In the genomic region with DNA sequence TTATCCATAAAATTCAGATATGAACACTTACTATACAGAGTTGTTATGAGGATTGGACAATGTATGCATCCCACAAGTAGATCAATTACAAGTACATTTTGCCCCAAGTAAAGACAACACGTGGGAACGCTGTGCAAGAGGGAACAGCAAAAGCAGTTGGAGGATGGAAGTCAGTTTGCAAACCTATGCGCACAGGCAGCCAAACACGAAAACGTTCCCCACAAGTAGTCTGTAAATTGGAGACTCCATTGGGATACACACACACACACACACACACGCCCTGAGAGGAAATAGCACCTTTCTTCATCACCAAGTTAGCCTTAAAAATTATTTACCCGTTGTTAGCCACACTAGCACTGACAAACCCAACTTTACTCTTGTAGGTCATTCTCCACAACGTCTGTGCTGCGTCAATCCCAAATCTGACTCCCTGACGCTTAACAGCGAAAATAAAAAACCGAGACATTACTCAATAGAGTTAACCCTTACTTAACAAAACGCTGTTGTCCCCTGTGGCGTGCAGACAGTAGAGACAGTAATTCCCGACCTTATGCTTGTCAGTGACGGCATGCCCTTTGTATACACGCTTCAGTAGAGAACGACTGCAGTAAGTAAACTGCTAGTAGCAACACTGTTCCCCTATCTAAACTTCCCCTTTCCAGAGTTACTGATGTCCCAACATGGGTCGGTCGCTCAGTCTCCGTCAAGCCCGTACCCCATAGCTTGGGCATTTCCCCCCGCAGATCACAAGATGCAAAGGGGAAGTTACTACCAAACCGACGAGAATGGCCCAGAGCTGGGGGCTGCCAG, we compare ENCODE assay signal across 8 cellular contexts. TPM values are rescaled to one million over a fixed set of nuclear protein-coding genes. Genes with fewer than 3 reads are reported as not detected.
A peak's percentile ranks its signal among the peaks of the same experiment; 100 is the strongest.
DNase-seq lines count a peak whose midpoint lies in the region; ATAC-seq and TF ChIP-seq lines count a peak whose summit lies in the region.

No MANE protein-coding gene starts in this region.

- POLR2A ChIA-PET in CD8-positive, alpha-beta T cell (lab: Charles Lee) = interaction anchor here (0.6 to 3.1 kb wide), 13 partner anchors 11 to 418 kb away, joined by 3 to 71 read pairs (median 4); partner anchors contain the start of genes CISD2, SLC39A8 and UBE2D3

- peak overlapping the region; percentile 65 for H3K27ac ChIP-seq in CD8-positive, alpha-beta T cell (ENCODE audit: low read depth, low read length)
- H3K27ac ChIP-seq in OCI-LY1 (ENCODE audit: low read depth, low read length, poor library complexity, severe bottlenecking) = peak overlapping the region; percentile 70

- H3K9me3 Mint-ChIP-seq in CD8-positive, alpha-beta T cell = no peaks in the 10 kb centered on the region

- peak overlapping the region; percentile 93 for H3K27ac Mint-ChIP-seq in CD8-positive, alpha-beta T cell

- H3F3A ChIP-seq in OCI-LY1 (ENCODE audit: insufficient read depth, low read length) = no peaks in the 10 kb centered on the region

- in situ Hi-C loops in astrocyte of the cerebellum (cut with HindIII; ENCODE audit: low sequenced_read_pairs) = no loop called here

- DNase-seq in CD8-positive, alpha-beta T cell = peak in 2 of 7 experiments; percentile 20 to 65
- DNase-seq in astrocyte of the cerebellum (ENCODE audit: low read depth) (peak; percentile 18), hippocampal formation (lab: John Stamatoyannopoulos, UW) (peak; percentile 13 to 70), retinal pigment epithelial cell (ENCODE audit: low read depth) (peak; percentile 13), iPS-NIHi11 (ENCODE audit: low spot score) (no peak)

- CTCF ChIA-PET in CD8-positive, alpha-beta T cell (lab: Charles Lee) = interaction anchor here (0.7 to 2.1 kb wide), 4 partner anchors 64 to 139 kb away, joined by 3 to 9 read pairs (median 4); partner anchors contain the start of gene UBE2D3

- peak overlapping the region; percentile 88 for H3K4me3 ChIP-seq in CD8-positive, alpha-beta T cell (ENCODE audit: low read depth, low read length)
- H3K4me3 ChIP-seq in OCI-LY1 (ENCODE audit: low read depth, low read length, poor library complexity, severe bottlenecking) (peak overlapping the region; percentile 86), astrocyte of the cerebellum (ENCODE audit: low read depth, low read length) (peak overlapping the region; percentile 80), retinal pigment epithelial cell (ENCODE audit: low read length) (peak overlapping the region; percentile 87)

- H3K4me2 ChIP-seq in OCI-LY1 (ENCODE audit: low read length) = peak overlapping the region; percentile 99

- no peaks in the 10 kb centered on the region for H3K27me3 Mint-ChIP-seq in CD8-positive, alpha-beta T cell (ENCODE audit: low read depth)

- no peaks in the 10 kb centered on the region for H3K36me3 ChIP-seq in CD8-positive, alpha-beta T cell (ENCODE audit: insufficient read depth, low read length)
- H3K36me3 ChIP-seq in OCI-LY1 (ENCODE audit: insufficient read depth, low read length) = no peaks in the 10 kb centered on the region

- peaks cover 10% of the 10 kb centered on the region for H3K4me1 ChIP-seq in CD8-positive, alpha-beta T cell (ENCODE audit: insufficient read depth, low read length)
- peaks cover 22% of the 10 kb centered on the region for H3K4me1 ChIP-seq in OCI-LY1 (ENCODE audit: insufficient read depth, low read length, severe bottlenecking)

- 0 out of 2 replicates have a peak overlapping the region, but pooled peaks have one; percentile 42 for H2AFZ ChIP-seq in OCI-LY1 (ENCODE audit: low read length)

- no peaks in the 10 kb centered on the region for H4K20me1 ChIP-seq in OCI-LY1 (ENCODE audit: insufficient read depth, low read length)

- TF ChIP-seq CTCF in CD8-positive, alpha-beta T cell (IDR thresholded peaks at IDR 0.05) = no peak
- TF ChIP-seq CTCF in OCI-LY1 (IDR thresholded peaks at IDR 0.05; ENCODE audit: low read length) (no peak), astrocyte of the cerebellum (IDR thresholded peaks at IDR 0.05; ENCODE audit: low read depth, low read length, missing control alignments) (no peak), retinal pigment epithelial cell (conservative IDR thresholded peaks at IDR 0.05; ENCODE audit: low read depth, low read length) (no peak)

- H3K4me1 Mint-ChIP-seq in CD8-positive, alpha-beta T cell (ENCODE audit: low read depth) = peaks cover 42% of the 10 kb centered on the region

- H3K79me2 ChIP-seq in OCI-LY1 (ENCODE audit: insufficient read depth, low read length) = peaks cover 36% of the 10 kb centered on the region

- intact Hi-C loops in CD8-positive, alpha-beta T cell (cut with DNase I, micrococcal nuclease) = loop anchor here (1.0 to 5.0 kb wide), 9 partner anchors 33 to 413 kb away; partner anchors contain the start of genes CISD2 (in 1 of the 2), SLC39A8 (in 1 of the 2) and SLC9B1 (in 1 of the 2)

- H3K27me3 ChIP-seq in CD8-positive, alpha-beta T cell (ENCODE audit: insufficient read depth, low read length) = no peaks in the 10 kb centered on the region
- H3K27me3 ChIP-seq in OCI-LY1 (ENCODE audit: insufficient read depth, low read length) = no peaks in the 10 kb centered on the region

- no peaks in the 10 kb centered on the region for H3K9me3 ChIP-seq in CD8-positive, alpha-beta T cell (ENCODE audit: low read length)
- H3K9me3 ChIP-seq in OCI-LY1 (ENCODE audit: low read length) = no peaks in the 10 kb centered on the region

- H3K9ac ChIP-seq in OCI-LY1 (ENCODE audit: low read length) = peak overlapping the region; percentile 83

- ATAC-seq in CD8-positive, alpha-beta T cell = peak; percentile 54
- ATAC-seq in GM18909 (IDR thresholded peaks at IDR 0.05; ENCODE audit: poor library complexity, unreplicated experiment) (peak; percentile 66), HG03066 (IDR thresholded peaks at IDR 0.05; ENCODE audit: low read depth, unreplicated experiment) (peak; percentile 54)

- no peaks in the 10 kb centered on the region for H3K9me2 ChIP-seq in OCI-LY1 (ENCODE audit: low read depth, low read length)

- H3K4me3 Mint-ChIP-seq in CD8-positive, alpha-beta T cell = peak overlapping the region; percentile 96

- H3K36me3 Mint-ChIP-seq in CD8-positive, alpha-beta T cell = peaks cover 8% of the 10 kb centered on the region

RNA-seq across cellular contexts. Expression of gene MANBA, which starts 0.7 kb away (rescaled TPM):
- 10 to 100 TPM; 22.5 to 24.1 TPM for total RNA-seq in CD8-positive, alpha-beta T cell
